In genomic region chr1:201838381-201838780, GRCh38 we compare ENCODE assay signal across 19 cellular contexts. TPM values are rescaled to one million over a fixed set of nuclear protein-coding genes. Genes with fewer than 3 reads are reported as not detected.
"Had no signal": no experiment of that assay in that cellular context is flagged by ENCODE, and none has a peak within 500 bp of the region (broad histone marks: within the 10 kb centered on the region; RNA-seq: fewer than 3 reads in every experiment).

No MANE protein-coding gene starts in this region.

- H3K36me3 ChIP-seq: brain microvascular endothelial cell, neutrophil, thyroid gland, uterus had no signal

- H3K9me3 ChIP-seq: neutrophil, thyroid gland, uterus had no signal

- DNase-seq: activated B cell treated with CpG ODN at 0.5 μM for 24 hours; activated CD4-positive, alpha-beta T cell treated with anti-CD3 and anti-CD28 coated beads, Interleukin-2, amount 10 ng/mL, durations not matched to agents 7 days and 5 days; activated CD8-positive, alpha-beta memory T cell treated with anti-CD3 and anti-CD28 coated beads for 24 hours; activated naive CD8-positive, alpha-beta T cell treated with anti-CD3 and anti-CD28 coated beads for 36 hours; anterior cingulate cortex; brain microvascular endothelial cell; effector memory CD8-positive, alpha-beta T cell; islet precursor cell; natural killer cell; posterior cingulate gyrus; retina; stimulated activated CD4-positive, alpha-beta T cell treated with anti-CD3 and anti-CD28 coated beads, Interleukin-15, amount 100 ng/mL, for 24 hours; stimulated activated CD4-positive, alpha-beta T cell treated with anti-CD3 and anti-CD28 coated beads, Interleukin-4, amount 100 ng/mL, for 1 hour; stimulated activated naive B cell treated with anti-CD40 and anti-IgM and Interleukin-4, amounts not matched to agents 10 μg/mL and 1 μg/mL and 100 μg/mL, for 72 hours; T-helper 17 cell; thyroid gland; uterus had no signal

- H3K27me3 ChIP-seq: brain microvascular endothelial cell, neutrophil, thyroid gland, uterus had no signal

- H3K4me1 ChIP-seq: uterus had no signal

- H3K27ac ChIP-seq: brain microvascular endothelial cell, epithelial cell of prostate, neutrophil, thyroid gland, uterus had no signal

- ATAC-seq: effector memory CD8-positive, alpha-beta T cell; natural killer cell; stimulated activated naive B cell treated with anti-CD40 and anti-IgM and Interleukin-4, amounts not matched to agents 10 μg/mL and 1 μg/mL and 100 μg/mL, for 72 hours; T-helper 17 cell had no signal

- H3K4me3 ChIP-seq: thyroid gland, uterus had no signal

RNA-seq across cellular contexts. Expression of gene SHISA4, which starts 50.3 kb away (rescaled TPM):
- total RNA-seq: activated naive CD8-positive, alpha-beta T cell treated with anti-CD3 and anti-CD28 coated beads for 36 hours had no signal
